16 cellular contexts compared by ENCODE assay signal in the genomic region with DNA sequence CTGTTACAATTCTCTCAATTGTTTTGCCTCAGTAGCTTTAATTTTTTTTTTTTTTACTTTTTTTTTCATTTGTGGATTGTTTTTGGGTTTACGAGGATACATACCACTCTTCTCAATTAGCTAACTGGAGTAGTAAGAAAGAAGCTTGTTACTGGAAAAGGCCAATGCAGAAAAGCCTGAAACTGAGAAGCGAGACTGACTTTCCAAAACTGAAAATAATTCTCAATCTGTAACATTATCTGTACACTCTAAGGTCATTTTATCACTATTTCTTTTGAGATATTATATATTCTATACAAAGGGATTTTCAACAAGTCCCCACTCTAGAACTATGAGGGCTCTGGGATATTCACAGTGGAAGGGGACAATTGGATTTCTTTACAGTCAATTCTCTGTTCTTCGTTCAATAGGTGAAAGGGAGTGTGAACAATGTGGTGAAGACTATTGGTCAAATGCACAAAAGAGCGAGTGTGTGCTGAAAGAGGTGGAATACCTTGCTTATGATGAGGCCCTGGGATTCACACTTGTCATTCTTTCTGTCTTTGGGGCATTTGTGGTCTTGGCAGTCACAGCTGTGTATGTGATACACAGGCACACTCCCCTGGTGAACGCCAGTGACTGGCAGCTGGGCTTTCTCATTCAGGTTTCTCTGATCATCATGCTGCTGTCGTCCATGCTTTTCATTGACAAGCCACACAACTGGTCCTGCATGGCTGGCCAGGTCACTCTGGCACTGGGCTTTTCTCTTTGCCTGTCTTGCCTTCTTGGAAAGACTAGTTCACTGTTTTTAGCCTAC.
"Had no signal": no experiment of that assay in that cellular context is flagged by ENCODE, and none has a peak within 500 bp of the region (broad histone marks: within the 10 kb centered on the region; RNA-seq: fewer than 3 reads in every experiment).

No MANE protein-coding gene starts in this region.

- H3K4me1 Mint-ChIP-seq: immature natural killer cell; naive thymus-derived CD8-positive, alpha-beta T cell; stimulated activated memory B cell treated with anti-CD40 and anti-IgM and Interleukin-4, amounts not matched to agents 10 μg/mL and 1 μg/mL and 100 μg/mL, for 72 hours had no signal

- H3K27ac ChIP-seq: adrenal gland, breast epithelium, esophagus squamous epithelium, pancreas had no signal

- H3K4me3 ChIP-seq: adrenal gland, breast epithelium, esophagus squamous epithelium, pancreas had no signal

- H3K36me3 Mint-ChIP-seq: activated naive CD4-positive, alpha-beta T cell treated with anti-CD3 and anti-CD28 coated beads, Interleukin-2, amount 50 U/mL, for 72 hours; immature natural killer cell; naive thymus-derived CD8-positive, alpha-beta T cell; stimulated activated memory B cell treated with anti-CD40 and anti-IgM and Interleukin-4, amounts not matched to agents 10 μg/mL and 1 μg/mL and 100 μg/mL, for 72 hours had no signal

- H3K4me3 Mint-ChIP-seq: immature natural killer cell; naive thymus-derived CD8-positive, alpha-beta T cell; stimulated activated memory B cell treated with anti-CD40 and anti-IgM and Interleukin-4, amounts not matched to agents 10 μg/mL and 1 μg/mL and 100 μg/mL, for 72 hours had no signal

- ATAC-seq: activated naive CD4-positive, alpha-beta T cell treated with anti-CD3 and anti-CD28 coated beads, Interleukin-2, amount 50 U/mL, for 72 hours; naive thymus-derived CD8-positive, alpha-beta T cell; pancreas; sciatic nerve; stimulated activated memory B cell treated with anti-CD40 and anti-IgM and Interleukin-4, amounts not matched to agents 10 μg/mL and 1 μg/mL and 100 μg/mL, for 72 hours had no signal

- H3K27ac Mint-ChIP-seq: activated naive CD4-positive, alpha-beta T cell treated with anti-CD3 and anti-CD28 coated beads, Interleukin-2, amount 50 U/mL, for 72 hours; immature natural killer cell; naive thymus-derived CD8-positive, alpha-beta T cell; stimulated activated memory B cell treated with anti-CD40 and anti-IgM and Interleukin-4, amounts not matched to agents 10 μg/mL and 1 μg/mL and 100 μg/mL, for 72 hours had no signal

- H3K27me3 Mint-ChIP-seq: stimulated activated memory B cell treated with anti-CD40 and anti-IgM and Interleukin-4, amounts not matched to agents 10 μg/mL and 1 μg/mL and 100 μg/mL, for 72 hours had no signal

- H3K9me3 Mint-ChIP-seq: activated naive CD4-positive, alpha-beta T cell treated with anti-CD3 and anti-CD28 coated beads, Interleukin-2, amount 50 U/mL, for 72 hours; naive thymus-derived CD8-positive, alpha-beta T cell; stimulated activated memory B cell treated with anti-CD40 and anti-IgM and Interleukin-4, amounts not matched to agents 10 μg/mL and 1 μg/mL and 100 μg/mL, for 72 hours had no signal

- DNase-seq: activated CD8-positive, alpha-beta memory T cell treated with anti-CD3 and anti-CD28 coated beads for 24 hours; activated CD8-positive, alpha-beta memory T cell treated with anti-CD3 and anti-CD28 coated beads, Interleukin-2, amount 50 U/mL, for 48 hours; activated gamma-delta T cell treated with Interleukin-2 at 50 U/mL for 16 hours; adrenal gland; effector CD8-positive, alpha-beta T cell; esophagus squamous epithelium; immature natural killer cell; mesenchymal stem cell; naive thymus-derived CD8-positive, alpha-beta T cell; pancreas; stimulated activated CD4-positive, alpha-beta T cell treated with anti-CD3 and anti-CD28 coated beads, Interleukin-4, amount 100 ng/mL, for 24 hours; T1000 had no signal
